Comparison of ENCODE assay signal across 1 cellular context in genomic region chr11:74672332-74672955, GRCh38.
TF ChIP-seq lines count a peak whose summit lies in the region.

No MANE protein-coding gene starts in this region.

TF ChIP-seq in IMR-90, 13 proteins besides CTCF, POLR2A, EP300 and RAD21:
- no peak for TF ChIP-seq CHD1 (IDR thresholded peaks at IDR 0.05; ENCODE audit: low read depth, low read length)
- peak; percentile 40; the same call in 1 of the 2 replicates for TF ChIP-seq SMC3 (IDR thresholded peaks at IDR 0.05; ENCODE audit: low read depth, low read length)
